9 cellular contexts compared by ENCODE assay signal in genomic region chr3:36763850-36764703, GRCh38. TPM values are rescaled to one million over a fixed set of nuclear protein-coding genes. Genes with fewer than 3 reads are reported as not detected.
DNase-seq lines count a peak whose midpoint lies in the region; ATAC-seq and TF ChIP-seq lines count a peak whose summit lies in the region.
"Had no signal": no experiment of that assay in that cellular context is flagged by ENCODE, and none has a peak within 500 bp of the region (broad histone marks: within the 10 kb centered on the region; RNA-seq: fewer than 3 reads in every experiment).

DCLK3 (minus strand) TSS chr3:36764553; CDS start chr3:36764263, 290 bp downstream.

- DNase-seq in NCI-H345 (lab: John Stamatoyannopoulos, UW) (peak; percentile 27), NCI-H345 treated with DMSO at 0.1 percent for 48 hours (lab: John Stamatoyannopoulos, UW; ENCODE audit: unreplicated experiment) (no peak), Calu3 (no peak), SHP77 (lab: John Stamatoyannopoulos, UW) (no peak), A172 (ENCODE audit: low spot score) (no peak)
- DNase-seq in activated CD8-positive, alpha-beta T cell treated with anti-CD3 and anti-CD28 coated beads, Interleukin-2, amount 10 ng/mL, durations not matched to agents 7 days and 5 days = no peak

- peaks cover 7% of the 10 kb centered on the region for H3K4me1 ChIP-seq in iPS-18a (ENCODE audit: control insufficient read depth, low read depth, low read length)

- peaks cover 33% of the 10 kb centered on the region for H3K27me3 ChIP-seq in iPS-18a (ENCODE audit: control insufficient read depth, insufficient read depth, low read length)

- POLR2A ChIA-PET in activated CD8-positive, alpha-beta T cell treated with anti-CD3 and anti-CD28 coated beads, Interleukin-2, amount 10 ng/mL, durations not matched to agents 7 days and 5 days (lab: Charles Lee) = no interaction called here

- peaks cover 4% of the 10 kb centered on the region for H3K36me3 Mint-ChIP-seq in activated CD8-positive, alpha-beta T cell treated with anti-CD3 and anti-CD28 coated beads, Interleukin-2, amount 10 ng/mL, durations not matched to agents 7 days and 5 days (ENCODE audit: low read depth)
- H3K36me3 Mint-ChIP-seq in stimulated activated memory B cell treated with anti-CD40 and anti-IgM and Interleukin-4, amounts not matched to agents 10 μg/mL and 1 μg/mL and 100 μg/mL, for 72 hours = no peaks in the 10 kb centered on the region
- H3K36me3 Mint-ChIP-seq in Calu3 (ENCODE audit: insufficient read depth, unreplicated experiment) = no peaks in the 10 kb centered on the region

- peak within 1 kb of the TSS; percentile 62 for H3K4me3 ChIP-seq in iPS-18a (ENCODE audit: low read length)

- no peak for TF ChIP-seq CTCF in Calu3 (IDR thresholded peaks at IDR 0.05; ENCODE audit: unreplicated experiment)

- peaks cover 7% of the 10 kb centered on the region for H3K4me1 Mint-ChIP-seq in activated CD8-positive, alpha-beta T cell treated with anti-CD3 and anti-CD28 coated beads, Interleukin-2, amount 10 ng/mL, durations not matched to agents 7 days and 5 days (ENCODE audit: low read depth)
- no peaks in the 10 kb centered on the region for H3K4me1 Mint-ChIP-seq in stimulated activated memory B cell treated with anti-CD40 and anti-IgM and Interleukin-4, amounts not matched to agents 10 μg/mL and 1 μg/mL and 100 μg/mL, for 72 hours
- no peaks in the 10 kb centered on the region for H3K4me1 Mint-ChIP-seq in Calu3 (ENCODE audit: low read depth, unreplicated experiment)

- ATAC-seq in activated CD8-positive, alpha-beta T cell treated with anti-CD3 and anti-CD28 coated beads, Interleukin-2, amount 10 ng/mL, durations not matched to agents 7 days and 5 days = peak; percentile 63
- ATAC-seq in stimulated activated memory B cell treated with anti-CD40 and anti-IgM and Interleukin-4, amounts not matched to agents 10 μg/mL and 1 μg/mL and 100 μg/mL, for 72 hours = peak; percentile 43

- no TSS peak for BruUV-seq in Calu3 (replicated peaks; lab: Mats Ljungman, UMichigan)

- H3K27ac Mint-ChIP-seq in activated CD8-positive, alpha-beta T cell treated with anti-CD3 and anti-CD28 coated beads, Interleukin-2, amount 10 ng/mL, durations not matched to agents 7 days and 5 days = peak within 1 kb of the TSS; percentile 1
- no peak within 1 kb of the TSS for H3K27ac Mint-ChIP-seq in stimulated activated memory B cell treated with anti-CD40 and anti-IgM and Interleukin-4, amounts not matched to agents 10 μg/mL and 1 μg/mL and 100 μg/mL, for 72 hours
- no peak within 1 kb of the TSS for H3K27ac Mint-ChIP-seq in Calu3 (ENCODE audit: unreplicated experiment)

- H3K9me3 Mint-ChIP-seq in activated CD8-positive, alpha-beta T cell treated with anti-CD3 and anti-CD28 coated beads, Interleukin-2, amount 10 ng/mL, durations not matched to agents 7 days and 5 days (ENCODE audit: insufficient read depth) = no peaks in the 10 kb centered on the region
- H3K9me3 Mint-ChIP-seq in stimulated activated memory B cell treated with anti-CD40 and anti-IgM and Interleukin-4, amounts not matched to agents 10 μg/mL and 1 μg/mL and 100 μg/mL, for 72 hours = no peaks in the 10 kb centered on the region
- peaks cover 2% of the 10 kb centered on the region for H3K9me3 Mint-ChIP-seq in Calu3 (ENCODE audit: low read depth, unreplicated experiment)

- H3K27ac ChIP-seq in iPS-18a (ENCODE audit: low read length) = no peak within 1 kb of the TSS
- H3K27ac ChIP-seq: C4-2B had no signal

- H3K27me3 Mint-ChIP-seq in activated CD8-positive, alpha-beta T cell treated with anti-CD3 and anti-CD28 coated beads, Interleukin-2, amount 10 ng/mL, durations not matched to agents 7 days and 5 days (ENCODE audit: low read depth) = peaks cover 71% of the 10 kb centered on the region
- peaks cover 66% of the 10 kb centered on the region for H3K27me3 Mint-ChIP-seq in stimulated activated memory B cell treated with anti-CD40 and anti-IgM and Interleukin-4, amounts not matched to agents 10 μg/mL and 1 μg/mL and 100 μg/mL, for 72 hours
- peaks cover 91% of the 10 kb centered on the region for H3K27me3 Mint-ChIP-seq in Calu3 (ENCODE audit: unreplicated experiment)

- H3K4me3 Mint-ChIP-seq in activated CD8-positive, alpha-beta T cell treated with anti-CD3 and anti-CD28 coated beads, Interleukin-2, amount 10 ng/mL, durations not matched to agents 7 days and 5 days = peak within 1 kb of the TSS; percentile 21
- peak within 1 kb of the TSS; percentile 30 for H3K4me3 Mint-ChIP-seq in stimulated activated memory B cell treated with anti-CD40 and anti-IgM and Interleukin-4, amounts not matched to agents 10 μg/mL and 1 μg/mL and 100 μg/mL, for 72 hours
- no peak within 1 kb of the TSS for H3K4me3 Mint-ChIP-seq in Calu3 (ENCODE audit: low read depth, unreplicated experiment)

- CTCF ChIA-PET in activated CD8-positive, alpha-beta T cell treated with anti-CD3 and anti-CD28 coated beads, Interleukin-2, amount 10 ng/mL, durations not matched to agents 7 days and 5 days (lab: Charles Lee) = interaction anchor here (0.9 kb wide), 1 partner anchor 195 kb away, joined by 4 read pairs; no protein-coding TSS in a partner anchor
- CTCF ChIA-PET in Calu3 (lab: Charles Lee) = no interaction called here

- no peaks in the 10 kb centered on the region for H3K36me3 ChIP-seq in iPS-18a (ENCODE audit: control insufficient read depth, low read depth, low read length)

- no peak within 1 kb of the TSS for H3K9ac ChIP-seq in iPS-18a (ENCODE audit: low read length)

- intact Hi-C loops in Calu3 (cut with micrococcal nuclease; ENCODE audit: unreplicated experiment) = no loop called here

- no peaks in the 10 kb centered on the region for H3K9me3 ChIP-seq in iPS-18a (ENCODE audit: control insufficient read depth, low read depth, low read length)

RNA-seq across cellular contexts. Expression of gene DCLK3, which starts in this region (rescaled TPM):
- not detected for total RNA-seq in activated CD8-positive, alpha-beta T cell treated with anti-CD3 and anti-CD28 coated beads, Interleukin-2, amount 10 ng/mL, durations not matched to agents 7 days and 5 days
- not detected in 2 replicates for total RNA-seq in Calu3 (2022)
- total RNA-seq in A172 (2014; rRNA removed; shearing (Covaris generic)) = not detected in 2 replicates

Comparison
In these comparisons a context has a peak if more than half of its experiments do, and no peak if none do; other contexts are left out.
1. Peak in ATAC-seq in activated CD8-positive, alpha-beta T cell treated with anti-CD3 and anti-CD28 coated beads, Interleukin-2, amount 10 ng/mL, durations not matched to agents 7 days and 5 days; RNA of the gene not detected or under 1 TPM.